ENCODE assay signal across 3 cellular contexts in genomic region chr21:45620201-45620600, GRCh38.
TF ChIP-seq lines count a peak whose summit lies in the region.

No MANE protein-coding gene starts in this region.

TF ChIP-seq in SK-N-SH, 30 proteins besides CTCF, POLR2A, EP300 and RAD21 (continued from another document):
- TF ChIP-seq, protein P1, sequence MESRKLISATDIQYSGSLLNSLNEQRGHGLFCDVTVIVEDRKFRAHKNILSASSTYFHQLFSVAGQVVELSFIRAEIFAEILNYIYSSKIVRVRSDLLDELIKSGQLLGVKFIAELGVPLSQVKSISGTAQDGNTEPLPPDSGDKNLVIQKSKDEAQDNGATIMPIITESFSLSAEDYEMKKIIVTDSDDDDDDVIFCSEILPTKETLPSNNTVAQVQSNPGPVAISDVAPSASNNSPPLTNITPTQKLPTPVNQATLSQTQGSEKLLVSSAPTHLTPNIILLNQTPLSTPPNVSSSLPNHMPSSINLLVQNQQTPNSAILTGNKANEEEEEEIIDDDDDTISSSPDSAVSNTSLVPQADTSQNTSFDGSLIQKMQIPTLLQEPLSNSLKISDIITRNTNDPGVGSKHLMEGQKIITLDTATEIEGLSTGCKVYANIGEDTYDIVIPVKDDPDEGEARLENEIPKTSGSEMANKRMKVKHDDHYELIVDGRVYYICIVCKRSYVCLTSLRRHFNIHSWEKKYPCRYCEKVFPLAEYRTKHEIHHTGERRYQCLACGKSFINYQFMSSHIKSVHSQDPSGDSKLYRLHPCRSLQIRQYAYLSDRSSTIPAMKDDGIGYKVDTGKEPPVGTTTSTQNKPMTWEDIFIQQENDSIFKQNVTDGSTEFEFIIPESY (IDR thresholded peaks at IDR 0.05; ENCODE audit: borderline replicate concordance, low read depth) = no peak
TF ChIP-seq in SK-N-SH: peak in this region for 0.

TF ChIP-seq in SK-N-SH treated with all-trans-retinoic acid at 6 μM for 48 hours, 23 proteins besides CTCF, POLR2A, EP300 and RAD21 (continued from another document):
- TF ChIP-seq RARB (CRISPR knock-in tag; IDR thresholded peaks at IDR 0.05) (no peak), CSDC2 (CRISPR knock-in tag; IDR thresholded peaks at IDR 0.05) (no peak), GLIS3 (CRISPR knock-in tag; IDR thresholded peaks at IDR 0.05) (no peak), PATZ1 (CRISPR knock-in tag; IDR thresholded peaks at IDR 0.05; ENCODE audit: borderline replicate concordance) (no peak), CSRNP3 (CRISPR knock-in tag; IDR thresholded peaks at IDR 0.05) (no peak), ARNTL (CRISPR knock-in tag; IDR thresholded peaks at IDR 0.05; ENCODE audit: borderline replicate concordance, low read depth) (no peak), ZFP3 (CRISPR knock-in tag; IDR thresholded peaks at IDR 0.05) (no peak), ZFP30 (CRISPR knock-in tag; IDR thresholded peaks at IDR 0.05) (no peak)

TF ChIP-seq in H1, 55 proteins besides CTCF, POLR2A, EP300 and RAD21 (continued from another document):
- TF ChIP-seq TAF7 (optimal IDR thresholded peaks at IDR 0.05; ENCODE audit: borderline replicate concordance, low read depth, low read length) (no peak), KDM1A (IDR thresholded peaks at IDR 0.05; ENCODE audit: borderline replicate concordance, low read length) (no peak)
